In the genomic region with DNA sequence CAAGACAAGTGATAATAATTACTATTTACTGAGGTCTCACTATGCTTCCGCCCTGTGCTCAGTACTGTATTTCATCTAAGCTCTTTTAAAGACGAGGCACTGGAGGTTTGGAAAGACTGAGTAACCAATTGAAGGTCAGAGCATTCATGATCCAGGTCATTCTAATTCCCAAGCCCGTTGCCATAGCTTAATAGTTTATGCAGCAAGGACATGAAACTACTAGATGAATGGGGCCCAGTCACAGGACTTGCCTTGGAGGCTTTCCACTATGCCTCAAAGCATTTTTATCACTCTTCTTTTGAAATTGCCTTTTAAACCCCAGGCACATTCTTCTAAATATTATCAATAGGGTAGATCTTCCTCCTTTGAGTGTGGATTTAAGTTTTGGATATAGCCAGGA, we compare ENCODE assay signal across 16 cellular contexts. TPM values are rescaled to one million over a fixed set of nuclear protein-coding genes. Genes with fewer than 3 reads are reported as not detected.
A peak's percentile ranks its signal among the peaks of the same experiment; 100 is the strongest.
DNase-seq lines count a peak whose midpoint lies in the region; ATAC-seq and TF ChIP-seq lines count a peak whose summit lies in the region.
"Had no signal": no experiment of that assay in that cellular context is flagged by ENCODE, and none has a peak within 500 bp of the region (broad histone marks: within the 10 kb centered on the region; RNA-seq: fewer than 3 reads in every experiment).

No MANE protein-coding gene starts in this region.

- no peak overlapping the region for H4K5ac ChIP-seq in H9 (ENCODE audit: insufficient read length, low read depth, low read length)

- H3K9ac ChIP-seq in H9 (ENCODE audit: extremely low read depth, insufficient read length, low read length), result no peak overlapping the region
- no peak overlapping the region for H3K9ac ChIP-seq in GM23248

- no peak overlapping the region for H2BK12ac ChIP-seq in H9 (ENCODE audit: insufficient read length, low read depth, low read length)

- no CpG with 5 or more reads among the region's 3 CpGs for WGBS in H9 (ENCODE audit: extremely low coverage, insufficient read length, low lambda C conversion rate)
- 69 to 74% methylated on average over 3 of the region's 3 CpGs for WGBS in GM23248 (ENCODE audit: low coverage in 1 of 2, low lambda C conversion rate in 2 of 2, missing lambda C conversion rate in 2 of 2), 2 experiments

- no peaks in the 10 kb centered on the region for H3K79me2 ChIP-seq in H9 (ENCODE audit: insufficient read depth, low read length)
- H3K79me2 ChIP-seq in GM23248 (ENCODE audit: insufficient read depth), result no peaks in the 10 kb centered on the region

- H3K9me3 ChIP-seq in H9 (ENCODE audit: control insufficient read depth, low read depth, low read length) (no peaks in the 10 kb centered on the region), GM23248 (ENCODE audit: low read depth) (no peaks in the 10 kb centered on the region), mucosa of descending colon (no peaks in the 10 kb centered on the region)
- H3K9me3 ChIP-seq: Caco-2 had no signal

- in situ Hi-C loops in GM23248 (cut with MboI), result no loop called here

- no peak overlapping the region for H3K27ac Mint-ChIP-seq in H9
- H3K27ac Mint-ChIP-seq: CD4-positive, alpha-beta T cell; GM23338; HFFc6 had no signal

- H2AFZ ChIP-seq in H9 (ENCODE audit: low read length), result no peak overlapping the region
- H2AFZ ChIP-seq in GM23248, result no peak overlapping the region
- H2AFZ ChIP-seq: GM23338 had no signal

- H3K79me1 ChIP-seq in H9 (ENCODE audit: insufficient read depth, low read depth, low read length, poor library complexity, severe bottlenecking), result no peaks in the 10 kb centered on the region

- peaks cover 9% of the 10 kb centered on the region for H3F3A ChIP-seq in GM23248 (ENCODE audit: insufficient read depth)

- H3K4me2 ChIP-seq in H9 (ENCODE audit: insufficient read depth, insufficient read length, low read length) (no peak overlapping the region), GM23248 (ENCODE audit: unreplicated experiment) (no peak overlapping the region)
- H3K4me2 ChIP-seq: GM23338 had no signal

- H3K4ac ChIP-seq in H9 (ENCODE audit: low read depth, low read length), result no peak overlapping the region

- no peaks in the 10 kb centered on the region for H3K27me3 ChIP-seq in H9 (ENCODE audit: insufficient read depth, low read length)
- peaks cover 29% of the 10 kb centered on the region for H3K27me3 ChIP-seq in GM23248 (replicated peaks; ENCODE audit: insufficient read depth)

- H3K18ac ChIP-seq in H9 (ENCODE audit: insufficient read length, low read depth, low read length), result no peak overlapping the region

- intact Hi-C loops in mucosa of descending colon (cut with DNase I, micrococcal nuclease), result no loop called here

- H3K56ac ChIP-seq in H9 (ENCODE audit: insufficient read length, low read depth, low read length), result no peak overlapping the region

- H4K20me1 ChIP-seq in H9 (ENCODE audit: control insufficient read depth, insufficient read depth, insufficient read length) (no peaks in the 10 kb centered on the region), GM23248 (ENCODE audit: insufficient read depth) (no peaks in the 10 kb centered on the region)

- no peak overlapping the region for H3K4me3 Mint-ChIP-seq in H9
- H3K4me3 Mint-ChIP-seq: CD4-positive, alpha-beta T cell; GM23338; HFFc6 had no signal

- no peaks in the 10 kb centered on the region for H3K9me2 ChIP-seq in GM23248 (ENCODE audit: insufficient read depth)

- no peak overlapping the region for H3T11ph ChIP-seq in H9 (ENCODE audit: low read length)

- no peak overlapping the region for H4K8ac ChIP-seq in H9 (replicated peaks; ENCODE audit: insufficient read length, low read depth, low read length)

- no peaks in the 10 kb centered on the region for H3K36me3 Mint-ChIP-seq in H9 (ENCODE audit: insufficient read depth in 1 of 3, low read depth in 3 of 3)

- H3K4me1 ChIP-seq in H9 (ENCODE audit: insufficient read depth, low read length) (no peaks in the 10 kb centered on the region), GM23248 (ENCODE audit: insufficient read depth) (peaks cover 9% of the 10 kb centered on the region), mucosa of descending colon (ENCODE audit: low read depth) (no peaks in the 10 kb centered on the region)
- H3K4me1 ChIP-seq: Caco-2 had no signal

- no peak overlapping the region for H3K14ac ChIP-seq in H9 (ENCODE audit: insufficient read depth, low read length)

- H3K9me3 Mint-ChIP-seq in H9, result no peaks in the 10 kb centered on the region
- H3K9me3 Mint-ChIP-seq: CD4-positive, alpha-beta T cell; GM23338; HFFc6 had no signal

- H2BK20ac ChIP-seq in H9 (ENCODE audit: low read depth, low read length, poor library complexity, severe bottlenecking), result no peak overlapping the region

- no peak overlapping the region for H2AK5ac ChIP-seq in H9 (ENCODE audit: insufficient read length, low read length)

- H2BK5ac ChIP-seq in H9 (ENCODE audit: insufficient read length, low read length), result no peak overlapping the region

- peaks cover 4 to 8% of the 10 kb centered on the region in 2 experiments for H3K4me1 Mint-ChIP-seq in H9

- H2BK15ac ChIP-seq in H9 (ENCODE audit: low read depth, low read length), result no peak overlapping the region

- H2BK120ac ChIP-seq in H9 (ENCODE audit: low read depth, low read length, poor library complexity, severe bottlenecking), result no peak overlapping the region

- no peaks in the 10 kb centered on the region for H3K36me3 ChIP-seq in GM23248 (ENCODE audit: low read depth)
- no peaks in the 10 kb centered on the region for H3K36me3 ChIP-seq in mucosa of descending colon (ENCODE audit: low read depth)

- peak overlapping the region; percentile 19 for H3K23ac ChIP-seq in H9 (ENCODE audit: insufficient read length, low read depth, low read length)

- H3K27me3 Mint-ChIP-seq in H9 (ENCODE audit: low read depth), result no peaks in the 10 kb centered on the region

- TF ChIP-seq CTCF in H9 (conservative IDR thresholded peaks at IDR 0.05) (no peak), mucosa of descending colon (IDR thresholded peaks at IDR 0.05) (no peak)

- no peak overlapping the region for H3K27ac ChIP-seq in H9 (ENCODE audit: insufficient read length, low read depth, low read length)
- peak overlapping the region; percentile 67 for H3K27ac ChIP-seq in caudate nucleus (ENCODE audit: low read depth, low read length)
- H3K27ac ChIP-seq in GM23248, result no peak overlapping the region
- H3K27ac ChIP-seq: C4-2B had no signal

- no peak overlapping the region for H4K91ac ChIP-seq in H9 (ENCODE audit: insufficient read length, low read depth, low read length)

- DNase-seq in H9 (no peak), caudate nucleus (lab: John Stamatoyannopoulos, UW) (peak in 1 of 61 donors; percentile 43), medulla oblongata (ENCODE audit: extremely low spot score) (peak; percentile 64), GM23248 (no peak), mucosa of descending colon (no peak)
- DNase-seq: ACHN; Caco-2; CD4-positive, alpha-beta T cell; GDM1; HFFc6; IMR-90 had no signal

- H3K4me3 ChIP-seq in GM23248 (no peak overlapping the region), mucosa of descending colon (no peak overlapping the region)
- H3K4me3 ChIP-seq: GM23338, K562 had no signal

- ATAC-seq in mucosa of descending colon, result no peak
- ATAC-seq in GM21367 (IDR thresholded peaks at IDR 0.05; ENCODE audit: unreplicated experiment), result no peak
- ATAC-seq: GM23338, HCT116, K562 had no signal

- H3K23me2 ChIP-seq in H9 (ENCODE audit: insufficient read length, low read depth, low read length, poor library complexity, severe bottlenecking), result no peaks in the 10 kb centered on the region

RNA-seq across cellular contexts. Expression of a gene that starts 17.2 kb away (rescaled TPM):
- 13.3 and 14.3 TPM in 2 replicates for total RNA-seq in H9 (2021)
- 3.4 and 5.3 TPM in 2 replicates for total RNA-seq in GM23248 (2014; rRNA removed; shearing (Covaris generic))
- polyA plus RNA-seq in GM23248 (2016; fragmentation: Nextera tagmentation; extraction: Ambion mirVana), result 5.8 and 6.0 TPM in 2 replicates
- total RNA-seq in mucosa of descending colon, result 10 to 100 TPM; 59.7 to 85.5 (median 62.6) TPM
- total RNA-seq: CD4-positive, alpha-beta T cell had no signal
